ENCODE assay signal across 21 cellular contexts in the genomic region with DNA sequence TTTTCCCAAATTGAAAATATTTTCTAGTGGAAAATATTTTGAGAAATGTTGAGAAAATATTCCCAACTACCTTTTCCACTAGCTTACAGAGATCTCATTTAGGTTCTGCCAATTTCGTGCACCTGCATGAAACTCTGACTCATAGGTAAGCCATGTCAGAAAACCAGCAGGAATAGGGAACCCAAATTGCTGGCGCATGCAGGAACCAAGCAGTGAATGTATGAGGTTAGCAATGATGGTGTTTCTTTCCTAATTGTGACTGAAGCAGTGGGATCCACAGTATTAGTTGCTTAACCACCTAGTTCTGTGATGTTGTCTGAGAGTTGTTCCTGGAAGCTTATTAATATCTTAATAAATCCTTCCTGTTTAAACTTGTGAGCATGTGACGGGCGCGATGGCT.
DNase-seq lines count a peak whose midpoint lies in the region; ATAC-seq and TF ChIP-seq lines count a peak whose summit lies in the region.
"Had no signal": no experiment of that assay in that cellular context is flagged by ENCODE, and none has a peak within 500 bp of the region (broad histone marks: within the 10 kb centered on the region; RNA-seq: fewer than 3 reads in every experiment).

No MANE protein-coding gene starts in this region.

- H3K4me2 ChIP-seq in H9 (ENCODE audit: insufficient read depth, insufficient read length, low read length) = no peak overlapping the region
- H3K4me2 ChIP-seq: SK-N-SH had no signal

- TF ChIP-seq CTCF in H9 (conservative IDR thresholded peaks at IDR 0.05) = no peak

- ATAC-seq in GM19351 (IDR thresholded peaks at IDR 0.05; ENCODE audit: unreplicated experiment) (no peak), HG03442 (IDR thresholded peaks at IDR 0.05; ENCODE audit: unreplicated experiment) (no peak)
- ATAC-seq: CD8-positive, alpha-beta T cell had no signal

- H2BK5ac ChIP-seq in H9 (ENCODE audit: insufficient read length, low read length) = no peak overlapping the region

- H2BK120ac ChIP-seq in H9 (ENCODE audit: low read depth, low read length, poor library complexity, severe bottlenecking) = no peak overlapping the region

- H3K9ac ChIP-seq in H9 (ENCODE audit: extremely low read depth, insufficient read length, low read length) = no peak overlapping the region
- H3K9ac ChIP-seq: SK-N-SH had no signal

- H3K27ac Mint-ChIP-seq in H9 = no peak overlapping the region
- H3K27ac Mint-ChIP-seq: CD8-positive, alpha-beta T cell had no signal

- DNase-seq in H9 = peak; percentile 41
- peak; percentile 46 for DNase-seq in SW480 (ENCODE audit: low spot score)
- DNase-seq in epithelial cell of prostate (ENCODE audit: low read depth, low spot score) = peak; percentile 64
- DNase-seq in islet precursor cell = peak; percentile 64
- no peak for DNase-seq in DMS153 treated with DMSO at 0.1 percent for 48 hours (lab: John Stamatoyannopoulos, UW; ENCODE audit: unreplicated experiment)
- DNase-seq in stimulated activated CD4-positive, alpha-beta T cell treated with anti-CD3 and anti-CD28 coated beads, Interleukin-4, amount 100 ng/mL, for 24 hours = no peak
- DNase-seq: AML-193, C1 segment of cervical spinal cord, HCEC 1CT, KG1, MV-4-11, NCI-H1105 treated with DMSO at 0.1 percent for 48 hours, NCI-H2081 treated with DMSO at 0.1 percent for 48 hours, NCI-H2171 treated with DMSO at 0.1 percent for 48 hours, NCI-H446, NCI-H526, SIG-M5, SK-N-SH had no signal

- no peak overlapping the region for H3K23ac ChIP-seq in H9 (ENCODE audit: insufficient read length, low read depth, low read length)

- no peaks in the 10 kb centered on the region for H3K9me3 ChIP-seq in H9 (ENCODE audit: control insufficient read depth, low read depth, low read length)
- H3K9me3 ChIP-seq: SK-N-SH had no signal

- H3K18ac ChIP-seq in H9 (ENCODE audit: insufficient read length, low read depth, low read length) = no peak overlapping the region

- H4K91ac ChIP-seq in H9 (ENCODE audit: insufficient read length, low read depth, low read length) = no peak overlapping the region

- H3K4me1 Mint-ChIP-seq in H9 = peaks cover 6 to 8% of the 10 kb centered on the region in 2 experiments

- no peak overlapping the region for H4K8ac ChIP-seq in H9 (replicated peaks; ENCODE audit: insufficient read length, low read depth, low read length)

- H3K4me3 Mint-ChIP-seq in H9 = no peak overlapping the region
- H3K4me3 Mint-ChIP-seq: CD8-positive, alpha-beta T cell had no signal

- no peak overlapping the region for H2BK20ac ChIP-seq in H9 (ENCODE audit: low read depth, low read length, poor library complexity, severe bottlenecking)

- H3K4ac ChIP-seq in H9 (ENCODE audit: low read depth, low read length) = no peak overlapping the region

- no peak overlapping the region for H3T11ph ChIP-seq in H9 (ENCODE audit: low read length)

- H3K27me3 Mint-ChIP-seq in H9 (ENCODE audit: low read depth) = no peaks in the 10 kb centered on the region

- H3K23me2 ChIP-seq in H9 (ENCODE audit: insufficient read length, low read depth, low read length, poor library complexity, severe bottlenecking) = no peaks in the 10 kb centered on the region

- no peak overlapping the region for H4K5ac ChIP-seq in H9 (ENCODE audit: insufficient read length, low read depth, low read length)

- H3K9me3 Mint-ChIP-seq in H9 = no peaks in the 10 kb centered on the region
- H3K9me3 Mint-ChIP-seq: CD8-positive, alpha-beta T cell had no signal

- H3K27me3 ChIP-seq in H9 (ENCODE audit: insufficient read depth, low read length) = no peaks in the 10 kb centered on the region

- no peaks in the 10 kb centered on the region for H3K79me1 ChIP-seq in H9 (ENCODE audit: insufficient read depth, low read depth, low read length, poor library complexity, severe bottlenecking)

- peaks cover 2% of the 10 kb centered on the region for H3K4me1 ChIP-seq in H9 (ENCODE audit: insufficient read depth, low read length)

- H2BK15ac ChIP-seq in H9 (ENCODE audit: low read depth, low read length) = no peak overlapping the region

- no peaks in the 10 kb centered on the region for H3K36me3 Mint-ChIP-seq in H9 (ENCODE audit: insufficient read depth in 1 of 3, low read depth in 3 of 3)
- H3K36me3 Mint-ChIP-seq: CD8-positive, alpha-beta T cell had no signal

- no peak overlapping the region for H2BK12ac ChIP-seq in H9 (ENCODE audit: insufficient read length, low read depth, low read length)

- H3K27ac ChIP-seq in H9 (ENCODE audit: insufficient read length, low read depth, low read length) (no peak overlapping the region), epithelial cell of prostate (peak overlapping the region; percentile 44)

- no CpG with 5 or more reads among the region's 5 CpGs for WGBS in H9 (ENCODE audit: extremely low coverage, insufficient read length, low lambda C conversion rate)

- H4K20me1 ChIP-seq in H9 (ENCODE audit: control insufficient read depth, insufficient read depth, insufficient read length) = no peaks in the 10 kb centered on the region

- no peak overlapping the region for H2AFZ ChIP-seq in H9 (ENCODE audit: low read length)

- H3K14ac ChIP-seq in H9 (ENCODE audit: insufficient read depth, low read length) = no peak overlapping the region

- H3K79me2 ChIP-seq in H9 (ENCODE audit: insufficient read depth, low read length) = no peaks in the 10 kb centered on the region

- no peak overlapping the region for H3K56ac ChIP-seq in H9 (ENCODE audit: insufficient read length, low read depth, low read length)

- no peak overlapping the region for H2AK5ac ChIP-seq in H9 (ENCODE audit: insufficient read length, low read length)

Comparison
In these comparisons a context has a peak if more than half of its experiments do, and no peak if none do; other contexts are left out.
1. DNase-seq: peak in H9 (single experiment), SW480 (single experiment), epithelial cell of prostate (single experiment) and islet precursor cell (single experiment); none in DMS153 treated with DMSO at 0.1 percent for 48 hours (single experiment) and stimulated activated CD4-positive, alpha-beta T cell treated with anti-CD3 and anti-CD28 coated beads, Interleukin-4, amount 100 ng/mL, for 24 hours (single experiment).